ENCODE assay signal across 8 cellular contexts in genomic region chr22:29388759-29389090, GRCh38. TPM values are rescaled to one million over a fixed set of nuclear protein-coding genes. Genes with fewer than 3 reads are reported as not detected.
DNase-seq lines count a peak whose midpoint lies in the region; ATAC-seq and TF ChIP-seq lines count a peak whose summit lies in the region.

No MANE protein-coding gene starts in this region.

- intact Hi-C loops in CD4-positive, alpha-beta T cell (cut with DNase I, micrococcal nuclease) = loop anchor here in 1 of 2 experiments (2.0 to 10.0 kb wide), 4 partner anchors 82 to 449 kb away; partner anchors contain the start of genes ASCC2, EWSR1, GAS2L1 and RHBDD3
- intact Hi-C loops in ascending aorta (cut with DNase I) = no loop called here
- intact Hi-C loops in lower lobe of right lung (cut with DNase I) = no loop called here
- intact Hi-C loops in vagina (cut with DNase I) = loop anchor here (10.0 kb wide), 1 partner anchor 74 kb away; the partner anchor contains the start of gene RASL10A

- H3K27ac Mint-ChIP-seq in CD4-positive, alpha-beta T cell = peak overlapping the region; percentile 85

- no peak for DNase-seq in CD4-positive, alpha-beta T cell
- DNase-seq in ascending aorta (ENCODE audit: low spot score in 2 of 2) = no peak
- DNase-seq in lower lobe of right lung = no peak
- DNase-seq in vagina (ENCODE audit: extremely low spot score in 2 of 2) = no peak
- no peak for DNase-seq in NCI-H2107 (lab: John Stamatoyannopoulos, UW)

- H3K9me3 Mint-ChIP-seq in CD4-positive, alpha-beta T cell = no peaks in the 10 kb centered on the region

- ATAC-seq in CD4-positive, alpha-beta T cell (ENCODE audit: poor library complexity) = peak; percentile 4
- peak; percentile 13 for ATAC-seq in HG02798 (IDR thresholded peaks at IDR 0.05; ENCODE audit: poor library complexity, unreplicated experiment)
- no peak for ATAC-seq in lower lobe of right lung
- ATAC-seq in GM21447 (IDR thresholded peaks at IDR 0.05; ENCODE audit: unreplicated experiment) = no peak
- no peak for ATAC-seq in GM21825 (IDR thresholded peaks at IDR 0.05; ENCODE audit: unreplicated experiment)

- H3K27ac ChIP-seq in CD4-positive, alpha-beta T cell (ENCODE audit: low read depth, low read length) = peak overlapping the region; percentile 34
- H3K27ac ChIP-seq in ascending aorta (peak overlapping the region; percentile 78 to 79), lower lobe of right lung (peak overlapping the region; percentile 89), vagina (peak overlapping the region; percentile 86)

- peak overlapping the region; percentile 96 for H3K4me3 Mint-ChIP-seq in CD4-positive, alpha-beta T cell

- peak overlapping the region; percentile 71 to 88 for H3K4me3 ChIP-seq in ascending aorta
- peak overlapping the region; percentile 92 for H3K4me3 ChIP-seq in lower lobe of right lung
- H3K4me3 ChIP-seq in vagina = peak overlapping the region; percentile 61 to 93

- CTCF ChIA-PET in CD4-positive, alpha-beta T cell (lab: Charles Lee) = no interaction called here

- TF ChIP-seq CTCF in CD4-positive, alpha-beta T cell (IDR thresholded peaks at IDR 0.05) = no peak
- TF ChIP-seq CTCF in ascending aorta (IDR thresholded peaks at IDR 0.05) = no peak
- TF ChIP-seq CTCF in lower lobe of right lung (IDR thresholded peaks at IDR 0.05) = no peak
- TF ChIP-seq CTCF in vagina (IDR thresholded peaks at IDR 0.05) = no peak

- H3K27me3 ChIP-seq in CD4-positive, alpha-beta T cell (ENCODE audit: control insufficient read depth, insufficient read depth, low read length) = no peaks in the 10 kb centered on the region
- H3K27me3 ChIP-seq in ascending aorta (no peaks in the 10 kb centered on the region), lower lobe of right lung (ENCODE audit: low read depth) (no peaks in the 10 kb centered on the region), vagina (no peaks in the 10 kb centered on the region)

- peaks cover 19% of the 10 kb centered on the region for H3K36me3 Mint-ChIP-seq in CD4-positive, alpha-beta T cell (ENCODE audit: low read depth)

- H3K4me1 ChIP-seq in ascending aorta (peaks cover 0 to 12% of the 10 kb centered on the region in 2 donors), lower lobe of right lung (peaks cover 51% of the 10 kb centered on the region), vagina (peaks cover 49% of the 10 kb centered on the region)

- peaks cover 51% of the 10 kb centered on the region for H3K4me1 Mint-ChIP-seq in CD4-positive, alpha-beta T cell (ENCODE audit: low read depth)

- no peaks in the 10 kb centered on the region for H3K9me3 ChIP-seq in CD4-positive, alpha-beta T cell (ENCODE audit: control insufficient read depth, low read length)
- H3K9me3 ChIP-seq in ascending aorta = no peaks in the 10 kb centered on the region
- H3K9me3 ChIP-seq in lower lobe of right lung = no peaks in the 10 kb centered on the region
- no peaks in the 10 kb centered on the region for H3K9me3 ChIP-seq in vagina

- POLR2A ChIA-PET in CD4-positive, alpha-beta T cell (lab: Charles Lee) = interaction anchor here (1.1 kb wide), 1 partner anchor 165 kb away, joined by 7 read pairs; the partner anchor contains the start of gene THOC5

- H3K27me3 Mint-ChIP-seq in CD4-positive, alpha-beta T cell = no peaks in the 10 kb centered on the region

- H3K36me3 ChIP-seq in ascending aorta = no peaks in the 10 kb centered on the region
- H3K36me3 ChIP-seq in lower lobe of right lung = peaks cover 13% of the 10 kb centered on the region
- H3K36me3 ChIP-seq in vagina = no peaks in the 10 kb centered on the region

- TF ChIP-seq POLR2A in vagina (IDR thresholded peaks at IDR 0.05) = no peak

RNA-seq across cellular contexts. Expression of gene AP1B1, which starts 0.4 kb away (rescaled TPM):
- 10 to 100 TPM; 25.6 to 26.4 TPM for total RNA-seq in CD4-positive, alpha-beta T cell
- total RNA-seq in ascending aorta (86.4 TPM), lower lobe of right lung (70.3 TPM), vagina (60.9 TPM)

RNA-seq across cellular contexts. Expression of gene RFPL1, which starts 49.7 kb away (rescaled TPM):
- not detected for total RNA-seq in CD4-positive, alpha-beta T cell
- not detected for total RNA-seq in ascending aorta
- not detected for total RNA-seq in lower lobe of right lung
- total RNA-seq in vagina = not detected

Comparison
In these comparisons a context has a peak if more than half of its experiments do, and no peak if none do; other contexts are left out.
1. ATAC-seq: peak in CD4-positive, alpha-beta T cell (single experiment) and HG02798 (single experiment); none in lower lobe of right lung (0 of 2), GM21447 (single experiment) and GM21825 (single experiment).
2. H3K27ac ChIP-seq: peak in every context shown above with its lines; median percentile 89 in lower lobe of right lung; 86 in vagina; 78 in ascending aorta; 34 in CD4-positive, alpha-beta T cell.
3. Peak in every context shown above with its lines, with median percentiles within 50 percentile points of each other: H3K4me3 ChIP-seq.